Comparison of ENCODE assay signal across 11 cellular contexts in the genomic region with DNA sequence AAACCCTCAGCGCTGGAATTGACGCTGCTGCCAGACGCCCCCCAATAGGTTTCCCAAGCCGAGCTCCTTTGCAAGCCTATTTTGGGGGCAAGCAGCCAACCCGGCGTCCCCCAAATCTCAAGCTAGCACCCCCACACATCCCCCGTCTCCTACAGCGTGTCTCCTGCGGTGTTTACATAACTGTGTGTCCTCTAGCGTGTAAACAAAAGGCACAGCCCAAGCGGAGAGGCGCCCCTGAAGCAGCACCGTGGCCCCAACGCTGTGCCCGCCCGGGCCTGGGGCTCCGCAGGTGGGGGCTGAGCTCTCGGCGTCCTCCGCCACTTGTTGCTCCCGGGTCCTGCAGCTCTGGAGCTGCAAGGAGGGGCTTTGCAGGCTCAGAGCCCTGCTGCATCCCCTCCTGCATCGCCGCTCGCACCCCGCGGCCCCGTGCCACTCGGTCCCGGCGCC. TPM values are rescaled to one million over a fixed set of nuclear protein-coding genes. Genes with fewer than 3 reads are reported as not detected.
DNase-seq lines count a peak whose midpoint lies in the region; ATAC-seq, FAIRE-seq and TF ChIP-seq lines count a peak whose summit lies in the region.
"Had no signal": no experiment of that assay in that cellular context is flagged by ENCODE, and none has a peak within 500 bp of the region (broad histone marks: within the 10 kb centered on the region; RNA-seq: fewer than 3 reads in every experiment).

No MANE protein-coding gene starts in this region.

- POLR2A ChIA-PET in HepG2 (lab: Yijun Ruan, JAX), result interaction anchor here (1.6 kb wide), 1 partner anchor 93 kb away, joined by 5 read pairs; no protein-coding TSS in a partner anchor

- TF ChIP-seq RAD21 in HepG2 (CRISPR knock-in tag; IDR thresholded peaks at IDR 0.05), result no peak

- CTCF ChIA-PET in HepG2 (lab: Yijun Ruan, JAX; ENCODE audit: low intra/inter-chr PET ratio, low total read pairs), result no interaction called here

- FAIRE-seq in HepG2 (lab: Jason Lieb, UNC), result no peak
- FAIRE-seq: colon had no signal

- peak; percentile 47 for DNase-seq in NCI-H345 (lab: John Stamatoyannopoulos, UW)
- no peak for DNase-seq in NCI-H345 treated with DMSO at 0.1 percent for 48 hours (lab: John Stamatoyannopoulos, UW; ENCODE audit: unreplicated experiment)
- no peak for DNase-seq in astrocyte of the spinal cord (ENCODE audit: low read depth, low spot score)
- DNase-seq in HepG2 (ENCODE audit: low spot score), result peak; percentile 12
- peak in 1 of 2 donors; percentile 10 for DNase-seq in thyroid gland
- no peak for DNase-seq in DMS 273 (lab: John Stamatoyannopoulos, UW; ENCODE audit: unreplicated experiment)
- no peak for DNase-seq in LoVo (ENCODE audit: low spot score)
- DNase-seq: Karpas-422 had no signal

- in situ Hi-C loops in astrocyte of the spinal cord (cut with HindIII; ENCODE audit: low sequenced_read_pairs) (no loop called here), HepG2 (cut with HindIII; ENCODE audit: extremely low pct_ligation_motif_present, low pct_unique_long_range_greater_than_20kb) (loop anchor here (5.0 kb wide), 1 partner anchor 165 kb away; no protein-coding TSS in a partner anchor)

- peaks cover 4% of the 10 kb centered on the region; the same call in 1 of the 2 replicates for H4K20me1 ChIP-seq in HepG2 (ENCODE audit: insufficient read depth, low read length)
- H4K20me1 ChIP-seq: BLaER1 had no signal

- H3K4me3 ChIP-seq in astrocyte of the spinal cord (ENCODE audit: low read depth, low read length) (peak overlapping the region; percentile 64), HepG2 (replicated peaks in 1 of 3; ENCODE audit: insufficient read depth in 1 of 3, low read depth in 2 of 3, low read length in 3 of 3) (peak overlapping the region; percentile 89 to 92 (median 89)), thyroid gland (replicated peaks in 1 of 3) (peak overlapping the region; percentile 7 to 89 (median 82))
- H3K4me3 ChIP-seq: BLaER1 had no signal

- H2AFZ ChIP-seq in HepG2 (ENCODE audit: low read length), result no peak overlapping the region

- WGBS in HepG2 (ENCODE audit: low lambda C conversion rate), result 3% methylated on average over 6 of the region's 30 CpGs
- 1 to 4% methylated on average over 12 to 25 of the region's 30 CpGs for WGBS in thyroid gland, 2 donors

- peaks cover 62% of the 10 kb centered on the region for H3K79me2 ChIP-seq in HepG2 (ENCODE audit: insufficient read depth, low read length)

- TF ChIP-seq POLR2A in HepG2 (IDR thresholded peaks at IDR 0.05; ENCODE audit: insufficient read depth in 1 of 2, low read depth in 2 of 2, low read length in 2 of 2), result no peak
- TF ChIP-seq POLR2A in thyroid gland (IDR thresholded peaks at IDR 0.05), result no peak

- TF ChIP-seq EP300 in HepG2 (IDR thresholded peaks at IDR 0.05; ENCODE audit: low read depth in 2 of 2, low read length in 2 of 2) (no peak), HepG2 (CRISPR knock-in tag; IDR thresholded peaks at IDR 0.05; ENCODE audit: borderline replicate concordance) (no peak)

- H3K9me3 ChIP-seq in HepG2 (ENCODE audit: low read length) (no peaks in the 10 kb centered on the region), thyroid gland (no peaks in the 10 kb centered on the region)

- H3K4me2 ChIP-seq in HepG2 (ENCODE audit: low read depth, low read length), result peak overlapping the region; percentile 87
- H3K4me2 ChIP-seq: BLaER1 had no signal

- no peaks in the 10 kb centered on the region for H3K36me3 ChIP-seq in HepG2 (replicated peaks in 1 of 2; ENCODE audit: control insufficient read depth in 1 of 2, insufficient read depth in 2 of 2, low read length in 2 of 2)
- no peaks in the 10 kb centered on the region for H3K36me3 ChIP-seq in thyroid gland
- H3K36me3 ChIP-seq: BLaER1 had no signal

- intact Hi-C loops in HepG2 (cut with micrococcal nuclease; ENCODE audit: unreplicated experiment) (loop anchor here (5.0 kb wide), 3 partner anchors 80 to 125 kb away; no protein-coding TSS in a partner anchor), thyroid gland (cut with DNase I) (loop anchor here (10.0 kb wide), 2 partner anchors 158 to 728 kb away; no protein-coding TSS in a partner anchor)

- H3K27me3 ChIP-seq in HepG2 (ENCODE audit: control insufficient read depth in 1 of 2, insufficient read depth in 2 of 2, low read length in 2 of 2) (no peaks in the 10 kb centered on the region; a peak in 1 of 5 replicates), thyroid gland (no peaks in the 10 kb centered on the region)

- ATAC-seq in HepG2 (peak; percentile 7), HG02610 (IDR thresholded peaks at IDR 0.05; ENCODE audit: unreplicated experiment) (no peak)

- peaks cover 39% of the 10 kb centered on the region for H3K4me1 ChIP-seq in HepG2 (ENCODE audit: insufficient read depth, low read length)
- peaks cover 8 to 16% of the 10 kb centered on the region in 2 donors for H3K4me1 ChIP-seq in thyroid gland

- H3K27ac ChIP-seq in HepG2 (ENCODE audit: extremely low read length, insufficient read depth, low read length) (peak overlapping the region; percentile 67), thyroid gland (peak overlapping the region in 2 of 3 donors; percentile 85 to 90)
- H3K27ac ChIP-seq: BLaER1 had no signal

- peak overlapping the region; percentile 87 for H3K9ac ChIP-seq in HepG2 (ENCODE audit: insufficient read depth, low read depth, low read length)
- H3K9ac ChIP-seq: BLaER1 had no signal

- no TSS peak for BruUV-seq in HepG2 (replicated peaks; lab: Mats Ljungman, UMichigan)

- no peak for TF ChIP-seq CTCF in astrocyte of the spinal cord (IDR thresholded peaks at IDR 0.05; ENCODE audit: low read depth, low read length)
- TF ChIP-seq CTCF in HepG2 (CRISPR knock-in tag; IDR thresholded peaks at IDR 0.05), result no peak
- TF ChIP-seq CTCF in thyroid gland (IDR thresholded peaks at IDR 0.05), result no peak

TF ChIP-seq in HepG2, 621 proteins besides CTCF, POLR2A, EP300 and RAD21 (continues in another document):
- TF ChIP-seq, protein P1, sequence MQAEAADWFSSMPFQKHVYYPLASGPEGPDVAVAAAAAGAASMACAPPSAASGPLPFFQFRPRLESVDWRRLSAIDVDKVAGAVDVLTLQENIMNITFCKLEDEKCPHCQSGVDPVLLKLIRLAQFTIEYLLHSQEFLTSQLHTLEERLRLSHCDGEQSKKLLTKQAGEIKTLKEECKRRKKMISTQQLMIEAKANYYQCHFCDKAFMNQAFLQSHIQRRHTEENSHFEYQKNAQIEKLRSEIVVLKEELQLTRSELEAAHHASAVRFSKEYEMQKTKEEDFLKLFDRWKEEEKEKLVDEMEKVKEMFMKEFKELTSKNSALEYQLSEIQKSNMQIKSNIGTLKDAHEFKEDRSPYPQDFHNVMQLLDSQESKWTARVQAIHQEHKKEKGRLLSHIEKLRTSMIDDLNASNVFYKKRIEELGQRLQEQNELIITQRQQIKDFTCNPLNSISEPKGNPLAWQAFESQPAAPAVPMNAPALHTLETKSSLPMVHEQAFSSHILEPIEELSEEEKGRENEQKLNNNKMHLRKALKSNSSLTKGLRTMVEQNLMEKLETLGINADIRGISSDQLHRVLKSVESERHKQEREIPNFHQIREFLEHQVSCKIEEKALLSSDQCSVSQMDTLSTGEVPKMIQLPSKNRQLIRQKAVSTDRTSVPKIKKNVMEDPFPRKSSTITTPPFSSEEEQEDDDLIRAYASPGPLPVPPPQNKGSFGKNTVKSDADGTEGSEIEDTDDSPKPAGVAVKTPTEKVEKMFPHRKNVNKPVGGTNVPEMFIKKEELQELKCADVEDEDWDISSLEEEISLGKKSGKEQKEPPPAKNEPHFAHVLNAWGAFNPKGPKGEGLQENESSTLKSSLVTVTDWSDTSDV (CRISPR knock-in tag; IDR thresholded peaks at IDR 0.05), result no peak
- TF ChIP-seq ZNF337 (CRISPR knock-in tag; IDR thresholded peaks at IDR 0.05; ENCODE audit: borderline replicate concordance, low read depth) (no peak), FOXO1 (CRISPR knock-in tag; IDR thresholded peaks at IDR 0.05) (no peak), ZSCAN21 (CRISPR knock-in tag; IDR thresholded peaks at IDR 0.05; ENCODE audit: borderline replicate concordance) (0 out of 2 replicates have a peak, but pooled peaks have one; percentile 51)
- TF ChIP-seq, protein P2, sequence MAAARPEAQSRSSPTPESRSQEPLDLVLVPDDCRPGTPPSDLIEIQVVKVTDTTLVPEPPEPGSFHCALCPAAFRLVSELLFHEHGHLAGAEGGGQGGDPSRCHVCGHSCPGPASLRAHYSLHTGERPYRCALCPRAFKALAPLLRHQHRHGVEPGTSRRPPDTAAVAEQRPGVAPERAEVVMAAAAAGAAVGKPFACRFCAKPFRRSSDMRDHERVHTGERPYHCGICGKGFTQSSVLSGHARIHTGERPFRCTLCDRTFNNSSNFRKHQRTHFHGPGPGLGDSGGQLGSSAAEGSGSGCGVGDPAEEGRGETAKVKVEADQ (CRISPR knock-in tag; IDR thresholded peaks at IDR 0.05; ENCODE audit: borderline replicate concordance), result no peak

RNA-seq across cellular contexts. Expression of a gene that starts 1.6 kb away (rescaled TPM):
- total RNA-seq in HepG2 (2016; rRNA removed; fragmentation: Illumina TruSeq; extraction: Trizol), result 62.2 and 122 TPM in 2 replicates
- total RNA-seq in HepG2 (2016; cell fraction: cytosol; rRNA removed; fragmentation: Illumina TruSeq; extraction: Trizol; ENCODE audit: low read depth), result 20.6 and 22.4 TPM in 2 replicates
- total RNA-seq in HepG2 (2016; cell fraction: insoluble cytoplasmic fraction; rRNA removed; fragmentation: Illumina TruSeq; extraction: Trizol), result 50.3 and 115 TPM in 2 replicates
- total RNA-seq in HepG2 (2016; cell fraction: membrane; rRNA removed; fragmentation: Illumina TruSeq; extraction: Trizol), result 22.9 and 28.5 TPM in 2 replicates
- total RNA-seq in HepG2 (2016; cell fraction: nucleus; rRNA removed; fragmentation: Illumina TruSeq; extraction: Trizol), result 159 and 163 TPM in 2 replicates
- 61.6 and 71.3 TPM in 2 replicates for polyA plus RNA-seq in HepG2 (2011; rRNA removed)
- polyA plus RNA-seq in HepG2 (2011; cell fraction: cytosol; rRNA removed), result 52.5 and 58.8 TPM in 2 replicates
- 32.4 and 35.9 TPM in 2 replicates for polyA plus RNA-seq in HepG2 (2011; cell fraction: nucleus; rRNA removed)
- 84.1 and 86.8 TPM in 2 replicates for polyA plus RNA-seq in HepG2 (2012)
- 8.7 and 9.1 TPM in 2 replicates for polyA plus RNA-seq in HepG2 (2016; cell fraction: cytosol; fragmentation: Illumina TruSeq; extraction: Trizol; ENCODE audit: low read depth)
- polyA plus RNA-seq in HepG2 (2016; cell fraction: insoluble cytoplasmic fraction; fragmentation: Illumina TruSeq; extraction: Trizol; ENCODE audit: low read depth), result 40.6 and 51.1 TPM in 2 replicates
- polyA plus RNA-seq in HepG2 (2016; cell fraction: membrane; fragmentation: Illumina TruSeq; extraction: Trizol; ENCODE audit: low read depth), result 8.6 and 11.4 TPM in 2 replicates
- 126 and 127 TPM in 2 replicates for polyA plus RNA-seq in HepG2 (2016; cell fraction: nucleus; fragmentation: Illumina TruSeq; extraction: Trizol; ENCODE audit: insufficient read depth, low read depth)
- polyA minus RNA-seq in HepG2 (2011; rRNA and poly(A)+ RNA removed; ENCODE audit: low replicate concordance), result 78.2 TPM in 1 of 2 replicates, not detected in the other
- polyA minus RNA-seq in HepG2 (2011; cell fraction: cytosol; rRNA and poly(A)+ RNA removed), result 56.0 and 62.6 TPM in 2 replicates
- 161 and 188 TPM in 2 replicates for polyA minus RNA-seq in HepG2 (2011; cell fraction: nucleus; rRNA and poly(A)+ RNA removed)
- 100 to 1,000 TPM in 3 of 4 donors, 10 to 100 TPM in 1; 89.9 to 351 (median 235) TPM for total RNA-seq in thyroid gland

Comparison
In these comparisons a context has a peak if more than half of its experiments do, and no peak if none do; other contexts are left out.
1. DNase-seq: peak in NCI-H345 (single experiment) and HepG2 (single experiment); none in NCI-H345 treated with DMSO at 0.1 percent for 48 hours (single experiment), astrocyte of the spinal cord (single experiment), DMS 273 (single experiment) and LoVo (single experiment).
2. Peak in every context shown above with its lines, with median percentiles within 50 percentile points of each other: H3K4me3 ChIP-seq.